1 cellular context compared by ENCODE assay signal in the genomic region with DNA sequence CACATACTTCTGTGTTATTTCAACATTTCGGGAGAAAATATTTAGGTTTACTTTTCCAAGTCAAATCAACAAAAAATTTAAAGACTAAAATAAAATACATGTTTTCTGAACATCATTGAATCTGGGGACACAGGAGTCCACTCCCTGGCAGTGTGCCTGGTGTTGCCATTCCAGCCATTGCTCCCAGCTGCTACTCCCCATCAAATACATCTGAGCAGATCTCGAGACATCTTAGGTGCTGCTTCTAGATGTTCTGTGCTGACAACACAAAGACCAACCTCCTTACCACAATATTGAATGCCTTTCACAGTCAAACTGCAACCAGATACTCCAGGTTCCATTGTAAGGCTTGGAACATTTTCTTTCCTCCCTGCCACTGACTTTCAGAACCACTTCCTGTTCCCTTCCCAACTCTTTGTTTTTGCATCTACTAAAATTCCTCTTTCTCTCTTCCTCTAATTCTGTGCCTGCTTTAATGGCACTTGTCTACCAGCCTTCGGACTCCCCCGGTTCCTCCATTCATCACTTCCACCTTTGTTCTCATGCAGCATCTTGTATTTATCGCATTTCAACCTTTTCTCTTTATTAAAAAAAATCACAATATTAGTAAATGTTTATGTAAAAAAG.
TF ChIP-seq lines count a peak whose summit lies in the region.

No MANE protein-coding gene starts in this region.

TF ChIP-seq in GM23338, 12 proteins besides CTCF, POLR2A, EP300 and RAD21 (continued from another document):
- TF ChIP-seq, protein P1, sequence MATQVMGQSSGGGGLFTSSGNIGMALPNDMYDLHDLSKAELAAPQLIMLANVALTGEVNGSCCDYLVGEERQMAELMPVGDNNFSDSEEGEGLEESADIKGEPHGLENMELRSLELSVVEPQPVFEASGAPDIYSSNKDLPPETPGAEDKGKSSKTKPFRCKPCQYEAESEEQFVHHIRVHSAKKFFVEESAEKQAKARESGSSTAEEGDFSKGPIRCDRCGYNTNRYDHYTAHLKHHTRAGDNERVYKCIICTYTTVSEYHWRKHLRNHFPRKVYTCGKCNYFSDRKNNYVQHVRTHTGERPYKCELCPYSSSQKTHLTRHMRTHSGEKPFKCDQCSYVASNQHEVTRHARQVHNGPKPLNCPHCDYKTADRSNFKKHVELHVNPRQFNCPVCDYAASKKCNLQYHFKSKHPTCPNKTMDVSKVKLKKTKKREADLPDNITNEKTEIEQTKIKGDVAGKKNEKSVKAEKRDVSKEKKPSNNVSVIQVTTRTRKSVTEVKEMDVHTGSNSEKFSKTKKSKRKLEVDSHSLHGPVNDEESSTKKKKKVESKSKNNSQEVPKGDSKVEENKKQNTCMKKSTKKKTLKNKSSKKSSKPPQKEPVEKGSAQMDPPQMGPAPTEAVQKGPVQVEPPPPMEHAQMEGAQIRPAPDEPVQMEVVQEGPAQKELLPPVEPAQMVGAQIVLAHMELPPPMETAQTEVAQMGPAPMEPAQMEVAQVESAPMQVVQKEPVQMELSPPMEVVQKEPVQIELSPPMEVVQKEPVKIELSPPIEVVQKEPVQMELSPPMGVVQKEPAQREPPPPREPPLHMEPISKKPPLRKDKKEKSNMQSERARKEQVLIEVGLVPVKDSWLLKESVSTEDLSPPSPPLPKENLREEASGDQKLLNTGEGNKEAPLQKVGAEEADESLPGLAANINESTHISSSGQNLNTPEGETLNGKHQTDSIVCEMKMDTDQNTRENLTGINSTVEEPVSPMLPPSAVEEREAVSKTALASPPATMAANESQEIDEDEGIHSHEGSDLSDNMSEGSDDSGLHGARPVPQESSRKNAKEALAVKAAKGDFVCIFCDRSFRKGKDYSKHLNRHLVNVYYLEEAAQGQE (IDR thresholded peaks at IDR 0.05; ENCODE audit: unreplicated experiment), result no peak
- TF ChIP-seq STAT1 (IDR thresholded peaks at IDR 0.05; ENCODE audit: unreplicated experiment) (no peak), NANOG (IDR thresholded peaks at IDR 0.05; ENCODE audit: borderline replicate concordance) (no peak), ZNF114 (CRISPR knock-in tag; IDR thresholded peaks at IDR 0.05) (no peak)
